ENCODE assay signal across 21 cellular contexts in the genomic region with DNA sequence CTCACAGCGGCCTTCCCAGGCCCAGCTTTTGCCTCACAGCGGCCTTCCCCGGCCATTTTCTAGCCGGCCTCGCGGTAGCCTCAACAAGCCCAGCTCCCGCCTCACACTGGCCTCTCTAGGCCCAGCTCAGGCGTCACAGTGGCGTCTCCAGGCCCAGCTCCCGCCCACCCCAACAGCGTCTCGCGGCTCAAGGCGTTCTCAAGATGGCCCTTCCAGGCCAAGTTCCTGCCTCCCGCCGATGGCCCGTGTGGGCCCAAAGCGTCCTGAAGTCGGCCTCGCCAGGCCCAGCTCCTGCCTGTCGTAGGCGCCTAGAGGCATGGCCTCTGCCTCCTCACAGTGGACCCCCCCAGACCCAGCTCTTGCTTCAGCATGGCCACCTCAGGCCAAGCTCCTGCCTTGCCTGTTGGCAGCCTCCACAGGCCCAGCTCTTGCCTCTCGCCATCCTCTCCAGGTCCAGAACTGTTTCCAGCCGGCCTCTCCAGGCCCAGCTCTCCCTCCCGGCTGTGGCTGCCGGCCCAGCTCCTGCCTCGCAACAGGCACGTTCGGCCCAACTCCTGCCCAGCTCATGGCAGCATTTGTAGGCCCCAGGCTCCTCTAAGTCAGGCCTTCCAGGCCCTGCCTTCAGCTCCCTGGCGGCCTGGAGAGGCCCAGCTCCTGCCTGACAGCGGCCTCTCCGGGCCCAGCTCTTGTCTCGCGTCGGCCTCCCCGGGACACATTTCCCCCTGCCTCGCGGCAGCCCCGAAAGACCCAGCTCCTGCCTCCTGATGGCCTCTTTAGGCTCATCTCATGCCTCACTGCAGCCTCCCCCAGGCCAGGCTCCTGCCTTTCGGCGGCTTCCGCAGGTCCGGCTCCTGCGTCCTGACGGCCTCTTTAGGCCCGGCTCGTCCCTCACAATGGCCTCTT. TPM values are rescaled to one million over a fixed set of nuclear protein-coding genes. Genes with fewer than 3 reads are reported as not detected.
A peak's percentile ranks its signal among the peaks of the same experiment; 100 is the strongest.
DNase-seq lines count a peak whose midpoint lies in the region; ATAC-seq and TF ChIP-seq lines count a peak whose summit lies in the region.
"Had no signal": no experiment of that assay in that cellular context is flagged by ENCODE, and none has a peak within 500 bp of the region (broad histone marks: within the 10 kb centered on the region; RNA-seq: fewer than 3 reads in every experiment).

No MANE protein-coding gene starts in this region.

- H3K4ac ChIP-seq in trophoblast cell (ENCODE audit: low read depth, low read length): no peak overlapping the region

- H2AK5ac ChIP-seq in trophoblast cell (ENCODE audit: low read length): no peak overlapping the region

- H4K8ac ChIP-seq in trophoblast cell (ENCODE audit: low read depth, low read length): no peak overlapping the region

- 95 to 98% methylated on average over 31 to 47 of the region's 47 CpGs for WGBS in endodermal cell (ENCODE audit: insufficient coverage in 1 of 2, insufficient read length in 1 of 2), 2 experiments
- no CpG with 5 or more reads among the region's 47 CpGs for WGBS in trophoblast cell (ENCODE audit: extremely low coverage, insufficient coverage, insufficient read length)
- WGBS in stomach, 5 donors: 95 to 97% (median 97%) methylated on average over 31 to 47 of the region's 47 CpGs

- H3K4me2 ChIP-seq in GM23338 (no peak overlapping the region), trophoblast cell (ENCODE audit: low read length) (no peak overlapping the region)
- H3K4me2 ChIP-seq: PC-9, SK-N-SH had no signal

- peak overlapping the region; percentile 10 for H4K91ac ChIP-seq in trophoblast cell (ENCODE audit: low read depth, low read length)

- TF ChIP-seq POLR2A in stomach (IDR thresholded peaks at IDR 0.05): no peak

- TF ChIP-seq CTCF in GM23338 (conservative IDR thresholded peaks at IDR 0.05; ENCODE audit: low read depth in 2 of 2) (no peak), RWPE1 (conservative IDR thresholded peaks at IDR 0.05; ENCODE audit: low read depth) (no peak), endodermal cell (conservative IDR thresholded peaks at IDR 0.05) (no peak), stomach (IDR thresholded peaks at IDR 0.05) (no peak)

- H3K9me3 Mint-ChIP-seq in GM23338 (no peaks in the 10 kb centered on the region; the same call in 1 of the 3 replicates), endodermal cell (no peaks in the 10 kb centered on the region)
- H3K9me3 Mint-ChIP-seq: HFFc6 had no signal

- H3K4me1 ChIP-seq in GM23338 (ENCODE audit: insufficient read depth) (no peaks in the 10 kb centered on the region), endodermal cell (ENCODE audit: control insufficient read depth, insufficient read depth, low read length) (no peaks in the 10 kb centered on the region), trophoblast cell (ENCODE audit: control insufficient read depth in 1 of 2, insufficient read depth in 2 of 2, low read length in 2 of 2) (no peaks in the 10 kb centered on the region), stomach (no peaks in the 10 kb centered on the region)

- no peaks in the 10 kb centered on the region for H3K9me3 ChIP-seq in endodermal cell (ENCODE audit: control insufficient read depth, low read length)
- no peaks in the 10 kb centered on the region for H3K9me3 ChIP-seq in trophoblast cell (ENCODE audit: insufficient read depth, low read depth, low read length)
- no peaks in the 10 kb centered on the region for H3K9me3 ChIP-seq in stomach
- H3K9me3 ChIP-seq: MG63, SK-N-SH had no signal

- H3K27me3 ChIP-seq in GM23338 (ENCODE audit: insufficient read depth) (no peaks in the 10 kb centered on the region), endodermal cell (ENCODE audit: control insufficient read depth, insufficient read depth, low read length, poor library complexity, severe bottlenecking) (no peaks in the 10 kb centered on the region), trophoblast cell (ENCODE audit: insufficient read depth, low read length) (no peaks in the 10 kb centered on the region), stomach (no peaks in the 10 kb centered on the region)
- H3K27me3 ChIP-seq: MG63 had no signal

- no peaks in the 10 kb centered on the region for H4K20me1 ChIP-seq in GM23338 (replicated peaks; ENCODE audit: insufficient read depth)

- peak overlapping the region; percentile 40 for H4K12ac ChIP-seq in trophoblast cell (ENCODE audit: low read depth, low read length)

- no peaks in the 10 kb centered on the region for H3K36me3 ChIP-seq in GM23338 (ENCODE audit: insufficient read depth)
- peaks cover 9% of the 10 kb centered on the region for H3K36me3 ChIP-seq in endodermal cell (ENCODE audit: control insufficient read depth, insufficient read depth, low read length)
- peaks cover 14 to 27% of the 10 kb centered on the region in 2 experiments for H3K36me3 ChIP-seq in trophoblast cell (ENCODE audit: control insufficient read depth in 1 of 2, insufficient read depth in 2 of 2, low read length in 2 of 2)
- H3K36me3 ChIP-seq in stomach: peaks cover 0 to 82% (median 64%) of the 10 kb centered on the region in 4 donors
- H3K36me3 ChIP-seq: MG63 had no signal

- H3K4me3 ChIP-seq in GM23338: no peak overlapping the region
- H3K4me3 ChIP-seq in endodermal cell (ENCODE audit: low read length): no peak overlapping the region
- H3K4me3 ChIP-seq in trophoblast cell (ENCODE audit: low read depth, low read length): no peak overlapping the region
- no peak overlapping the region for H3K4me3 ChIP-seq in stomach
- H3K4me3 ChIP-seq: MG63, PC-9 had no signal

- no peak for TF ChIP-seq EP300 in stomach (IDR thresholded peaks at IDR 0.05)

- H2BK120ac ChIP-seq in trophoblast cell (ENCODE audit: insufficient read depth, low read length, poor library complexity): no peak overlapping the region

- no peak overlapping the region for H3K18ac ChIP-seq in trophoblast cell (ENCODE audit: low read length)

- POLR2A ChIA-PET in RWPE1 (lab: Yijun Ruan, JAX; ENCODE audit: low non-redundant PET): interaction anchor here (1.1 kb wide), 1 partner anchor 19 kb away, joined by 4 read pairs; the partner anchor contains the start of gene TMEM248

- H3K36me3 Mint-ChIP-seq in GM23338 (ENCODE audit: low read depth) (peaks cover 24% of the 10 kb centered on the region; the same call in 2 of the 3 replicates), endodermal cell (ENCODE audit: low read depth) (peaks cover 4% of the 10 kb centered on the region)

- H3K79me2 ChIP-seq in GM23338 (replicated peaks; ENCODE audit: insufficient read depth) (no peaks in the 10 kb centered on the region), trophoblast cell (ENCODE audit: control insufficient read depth, insufficient read depth, low read length, poor library complexity) (no peaks in the 10 kb centered on the region)

- CTCF ChIA-PET in RWPE1 (lab: Yijun Ruan, JAX): no interaction called here

- no peak overlapping the region for H2AFZ ChIP-seq in GM23338
- no peak overlapping the region for H2AFZ ChIP-seq in trophoblast cell (ENCODE audit: insufficient read depth, low read length, poor library complexity)
- H2AFZ ChIP-seq: PC-9 had no signal

- intact Hi-C loops in stomach (cut with DNase I; ENCODE audit: low total_unique reads): no loop called here

- H3K27ac Mint-ChIP-seq in GM23338 (peak overlapping the region; percentile 90), endodermal cell (peak overlapping the region; percentile 55)
- H3K27ac Mint-ChIP-seq: HFFc6 had no signal

- no peak; the same call in 2 of the 3 replicates for ATAC-seq in GM23338
- no peak for ATAC-seq in GM19328 (IDR thresholded peaks at IDR 0.05; ENCODE audit: unreplicated experiment)

- H3K27ac ChIP-seq in GM23338 (ENCODE audit: low read depth) (no peak overlapping the region), RWPE1 (peak overlapping the region; percentile 2), endodermal cell (ENCODE audit: low read depth, low read length) (no peak overlapping the region), trophoblast cell (ENCODE audit: low read depth, low read length) (no peak overlapping the region), stomach (no peak overlapping the region)
- H3K27ac ChIP-seq: C4-2B, PC-9 had no signal

- H3K27me3 Mint-ChIP-seq in GM23338 (ENCODE audit: insufficient read depth, low read depth, poor library complexity) (peaks cover 2% of the 10 kb centered on the region), endodermal cell (ENCODE audit: insufficient read depth) (no peaks in the 10 kb centered on the region)

- H3K4me1 Mint-ChIP-seq in GM23338 (no peaks in the 10 kb centered on the region; the same call in 2 of the 3 replicates), endodermal cell (no peaks in the 10 kb centered on the region)

- no peak overlapping the region for H2BK12ac ChIP-seq in trophoblast cell (ENCODE audit: low read length)

- DNase-seq in GM23338 (ENCODE audit: low spot score) (no peak), RWPE1 (ENCODE audit: low spot score) (no peak), endodermal cell (no peak), trophoblast cell (no peak), cortex of kidney (lab: John Stamatoyannopoulos, UW) (no peak), stomach (no peak)
- DNase-seq: DMS53, GDM1, HFFc6, MG63, NCI-H1092, NCI-H1436, NCI-H187 treated with DMSO at 0.1 percent for 48 hours, NCI-H2107, NCI-H446 treated with DMSO at 0.1 percent for 48 hours, PC-9, RPMI8226, SIG-M5 had no signal

- H3K4me3 Mint-ChIP-seq in GM23338 (no peak overlapping the region), endodermal cell (no peak overlapping the region)
- H3K4me3 Mint-ChIP-seq: HFFc6 had no signal

- no peaks in the 10 kb centered on the region for H3K9me2 ChIP-seq in GM23338 (ENCODE audit: insufficient read depth)
- H3K9me2 ChIP-seq: SK-N-SH had no signal

- no peak overlapping the region for H2BK5ac ChIP-seq in trophoblast cell (ENCODE audit: low read depth, low read length, poor library complexity)

- no peak overlapping the region for H3K9ac ChIP-seq in endodermal cell (ENCODE audit: extremely low read depth, low read length, poor library complexity, severe bottlenecking)
- no peak overlapping the region for H3K9ac ChIP-seq in trophoblast cell (ENCODE audit: low read length)
- H3K9ac ChIP-seq: SK-N-SH had no signal

- no peaks in the 10 kb centered on the region for H3F3A ChIP-seq in GM23338 (replicated peaks; ENCODE audit: low read depth)

- no peaks in the 10 kb centered on the region for H3K79me1 ChIP-seq in trophoblast cell (ENCODE audit: low read length)

- H3K23ac ChIP-seq in trophoblast cell (ENCODE audit: low read length): no peak overlapping the region

- H3K14ac ChIP-seq in trophoblast cell (ENCODE audit: low read length): no peak overlapping the region

TF ChIP-seq in GM23338, 12 proteins besides CTCF, POLR2A, EP300 and RAD21 (continues in another document):
- TF ChIP-seq CREB1 (CRISPR knock-in tag; IDR thresholded peaks at IDR 0.05; ENCODE audit: low read depth) (no peak), NANOG (IDR thresholded peaks at IDR 0.05; ENCODE audit: borderline replicate concordance) (no peak), EZH2phosphoT487 (IDR thresholded peaks at IDR 0.05; ENCODE audit: unreplicated experiment) (no peak), JUNB (IDR thresholded peaks at IDR 0.05; ENCODE audit: unreplicated experiment) (no peak)

RNA-seq across cellular contexts. Expression of gene TMEM248, which starts 18.8 kb away (rescaled TPM):
- total RNA-seq in GM23338 (2014; rRNA removed; shearing (Covaris generic)): 63.5 and 73.7 TPM in 2 replicates
- polyA plus RNA-seq in GM23338 (2016; fragmentation: Nextera tagmentation; extraction: Ambion mirVana) (35.3 and 40.2 TPM in 2 replicates), stomach (10 to 100 TPM; 20.3 to 26.3 (median 21.2) TPM)
- total RNA-seq in endodermal cell (10 to 100 TPM; 77.9 to 79.8 TPM), stomach (100 to 1,000 TPM; 100 to 157 (median 149) TPM)
- polyA plus RNA-seq in endodermal cell (2013, experiment 1 of 2): 46.3 TPM
- 47.2 TPM for polyA plus RNA-seq in endodermal cell (2013, experiment 2 of 2)
- polyA plus RNA-seq in trophoblast cell (2013): 92.6 and 97.8 TPM in 2 replicates
